ENCODE assay signal across 21 cellular contexts in genomic region chr6:89667872-89668556, GRCh38. TPM values are rescaled to one million over a fixed set of nuclear protein-coding genes. Genes with fewer than 3 reads are reported as not detected.
A peak's percentile ranks its signal among the peaks of the same experiment; 100 is the strongest.
DNase-seq lines count a peak whose midpoint lies in the region; ATAC-seq and TF ChIP-seq lines count a peak whose summit lies in the region.
"Had no signal": no experiment of that assay in that cellular context is flagged by ENCODE, and none has a peak within 500 bp of the region (broad histone marks: within the 10 kb centered on the region; RNA-seq: fewer than 3 reads in every experiment).

No MANE protein-coding gene starts in this region.

- H3K36me3 ChIP-seq in endodermal cell (ENCODE audit: control insufficient read depth, insufficient read depth, low read length) (peaks cover 93% of the 10 kb centered on the region), mesenchymal stem cell (ENCODE audit: control insufficient read depth in 1 of 2, insufficient read depth in 2 of 2, low read depth in 1 of 2, low read length in 2 of 2) (peaks cover 18 to 79% of the 10 kb centered on the region in 2 experiments)

- no peak overlapping the region for H3K4me3 Mint-ChIP-seq in endodermal cell
- H3K4me3 Mint-ChIP-seq: activated naive CD4-positive, alpha-beta T cell treated with anti-CD3 and anti-CD28 coated beads, Interleukin-2, amount 10 ng/mL, durations not matched to agents 7 days and 5 days; B cell; naive B cell had no signal

- H2BK12ac ChIP-seq in mesenchymal stem cell (ENCODE audit: low read length in 2 of 2), result no peak overlapping the region

- peaks cover 82% of the 10 kb centered on the region for H3K36me3 Mint-ChIP-seq in endodermal cell (ENCODE audit: low read depth)

- ATAC-seq in GM19455 (IDR thresholded peaks at IDR 0.05; ENCODE audit: unreplicated experiment), result no peak
- ATAC-seq: left lung; stimulated activated naive CD8-positive, alpha-beta T cell treated with anti-CD3 and anti-CD28 coated beads, Interleukin-15, Interleukin-2, amounts not matched to agents 100 U/mL and 50 U/mL, for 24 hours had no signal

- H4K91ac ChIP-seq in mesenchymal stem cell (ENCODE audit: low read length), result no peak overlapping the region

- TF ChIP-seq CTCF in endodermal cell (conservative IDR thresholded peaks at IDR 0.05), result no peak

- H2AFZ ChIP-seq in mesenchymal stem cell (ENCODE audit: low read depth, low read length), result no peak overlapping the region

- 31 to 72% methylated on average over 1 to 5 of the region's 5 CpGs for WGBS in endodermal cell (ENCODE audit: insufficient coverage in 1 of 2, insufficient read length in 1 of 2), 2 experiments
- WGBS in mesenchymal stem cell, result 77% methylated on average over 4 of the region's 5 CpGs

- no peak overlapping the region for H4K8ac ChIP-seq in mesenchymal stem cell (ENCODE audit: low read length)

- H2AK5ac ChIP-seq in mesenchymal stem cell (ENCODE audit: low read length, severe bottlenecking), result no peak overlapping the region

- no peak overlapping the region for H2BK5ac ChIP-seq in mesenchymal stem cell (ENCODE audit: low read depth, low read length, poor library complexity, severe bottlenecking)

- H3K9me3 ChIP-seq in endodermal cell (ENCODE audit: control insufficient read depth, low read length) (no peaks in the 10 kb centered on the region), mesenchymal stem cell (ENCODE audit: control insufficient read depth, low read length) (no peaks in the 10 kb centered on the region)
- H3K9me3 ChIP-seq: heart left ventricle, left lung had no signal

- H3K4ac ChIP-seq in mesenchymal stem cell (ENCODE audit: low read depth in 1 of 2, low read length in 2 of 2), result no peak overlapping the region

- H3K4me1 Mint-ChIP-seq in endodermal cell, result peaks cover 24% of the 10 kb centered on the region
- H3K4me1 Mint-ChIP-seq: activated naive CD4-positive, alpha-beta T cell treated with anti-CD3 and anti-CD28 coated beads, Interleukin-2, amount 10 ng/mL, durations not matched to agents 7 days and 5 days; B cell; naive B cell had no signal

- no peak overlapping the region for H3K4me2 ChIP-seq in mesenchymal stem cell (ENCODE audit: low read length, poor library complexity, severe bottlenecking)

- H3K27me3 ChIP-seq in endodermal cell (ENCODE audit: control insufficient read depth, insufficient read depth, low read length, poor library complexity, severe bottlenecking) (no peaks in the 10 kb centered on the region), mesenchymal stem cell (ENCODE audit: control insufficient read depth in 1 of 2, insufficient read depth in 1 of 2, low read length in 2 of 2) (no peaks in the 10 kb centered on the region)
- H3K27me3 ChIP-seq: cardiac muscle cell, heart left ventricle, left lung had no signal

- peaks cover 5% of the 10 kb centered on the region for H3K79me1 ChIP-seq in mesenchymal stem cell (replicated peaks; ENCODE audit: low read length, poor library complexity, severe bottlenecking)

- H3K14ac ChIP-seq in mesenchymal stem cell (ENCODE audit: low read length in 2 of 2), result no peak overlapping the region

- H3K4me1 ChIP-seq in endodermal cell (ENCODE audit: control insufficient read depth, insufficient read depth, low read length), result peaks cover 5% of the 10 kb centered on the region
- H3K4me1 ChIP-seq in mesenchymal stem cell (ENCODE audit: control insufficient read depth, insufficient read depth, low read depth, low read length), result peaks cover 4% of the 10 kb centered on the region

- H3K9ac ChIP-seq in endodermal cell (ENCODE audit: extremely low read depth, low read length, poor library complexity, severe bottlenecking) (no peak overlapping the region), mesenchymal stem cell (ENCODE audit: low read length) (no peak overlapping the region)

- H3K27ac ChIP-seq in endodermal cell (ENCODE audit: low read depth, low read length), result peak overlapping the region; percentile 9
- no peak overlapping the region for H3K27ac ChIP-seq in mesenchymal stem cell (ENCODE audit: low read length, poor library complexity, severe bottlenecking)
- no peak overlapping the region for H3K27ac ChIP-seq in caudate nucleus (ENCODE audit: low read depth, low read length)
- H3K27ac ChIP-seq: cardiac muscle cell, left lung, RWPE1 had no signal

- peak overlapping the region; percentile 32 for H3K27ac Mint-ChIP-seq in endodermal cell
- H3K27ac Mint-ChIP-seq: activated naive CD4-positive, alpha-beta T cell treated with anti-CD3 and anti-CD28 coated beads, Interleukin-2, amount 10 ng/mL, durations not matched to agents 7 days and 5 days; B cell had no signal

- H3K27me3 Mint-ChIP-seq in endodermal cell (ENCODE audit: insufficient read depth), result no peaks in the 10 kb centered on the region
- H3K27me3 Mint-ChIP-seq: activated naive CD4-positive, alpha-beta T cell treated with anti-CD3 and anti-CD28 coated beads, Interleukin-2, amount 10 ng/mL, durations not matched to agents 7 days and 5 days; B cell; naive B cell had no signal

- H2BK120ac ChIP-seq in mesenchymal stem cell (ENCODE audit: low read depth, low read length), result no peak overlapping the region

- DNase-seq in EH (ENCODE audit: low read depth) (peak; percentile 39), NCI-H69 (lab: John Stamatoyannopoulos, UW) (peak; percentile 33), endodermal cell (no peak), mesenchymal stem cell (peak; percentile 2), islet precursor cell (no peak), caudate nucleus (lab: John Stamatoyannopoulos, UW) (no peak), GM19240 (ENCODE audit: insufficient read length, low spot score) (no peak)
- DNase-seq: activated CD4-positive, CD25-positive, alpha-beta regulatory T cell treated with anti-CD3 and anti-CD28 coated beads, Interleukin-2, amount 50 U/mL, for 72 hours; activated CD8-positive, alpha-beta memory T cell treated with anti-CD3 and anti-CD28 coated beads, Interleukin-2, amount 50 U/mL, for 4 hours; activated naive CD4-positive, alpha-beta T cell treated with anti-CD3 and anti-CD28 coated beads, Interleukin-2, amount 10 ng/mL, durations not matched to agents 7 days and 5 days; heart left ventricle; left lung; naive B cell; NCI-H1436; NCI-H2227 treated with DMSO at 0.1 percent for 48 hours; stimulated activated naive CD8-positive, alpha-beta T cell treated with anti-CD3 and anti-CD28 coated beads, Interleukin-15, Interleukin-2, amounts not matched to agents 100 U/mL and 50 U/mL, for 24 hours; T-helper 2 cell had no signal

- H3K4me3 ChIP-seq in endodermal cell (ENCODE audit: low read length) (no peak overlapping the region), mesenchymal stem cell (ENCODE audit: insufficient read depth in 1 of 2, low read depth in 1 of 2, low read length in 2 of 2) (no peak overlapping the region)
- H3K4me3 ChIP-seq: cardiac muscle cell, heart left ventricle, left lung had no signal

- no peak overlapping the region for H3K23ac ChIP-seq in mesenchymal stem cell (ENCODE audit: low read length in 2 of 2)

- H2BK15ac ChIP-seq in mesenchymal stem cell (ENCODE audit: low read depth, poor library complexity, severe bottlenecking), result no peak overlapping the region

- H3K18ac ChIP-seq in mesenchymal stem cell (ENCODE audit: low read depth in 1 of 2, low read length in 2 of 2), result no peak overlapping the region

- no peaks in the 10 kb centered on the region for H3K9me3 Mint-ChIP-seq in endodermal cell
- H3K9me3 Mint-ChIP-seq: activated naive CD4-positive, alpha-beta T cell treated with anti-CD3 and anti-CD28 coated beads, Interleukin-2, amount 10 ng/mL, durations not matched to agents 7 days and 5 days; naive B cell had no signal

RNA-seq across cellular contexts. Expression of gene LYRM2, which starts 29.5 kb away (rescaled TPM):
- 10 to 100 TPM; 20.4 to 21.9 TPM for total RNA-seq in endodermal cell
- polyA plus RNA-seq in endodermal cell (2013, experiment 1 of 2), result 38.1 TPM
- polyA plus RNA-seq in endodermal cell (2013, experiment 2 of 2), result 39.9 TPM
- polyA plus RNA-seq in mesenchymal stem cell (2013, experiment 1 of 2), result 72.2 TPM
- polyA plus RNA-seq in mesenchymal stem cell (2013, experiment 2 of 2), result 75.8 TPM

Comparison
In these comparisons a context has a peak if more than half of its experiments do, and no peak if none do; other contexts are left out.
1. DNase-seq: peak in EH (single experiment), NCI-H69 (single experiment) and mesenchymal stem cell (single experiment); none in endodermal cell (single experiment), islet precursor cell (single experiment), caudate nucleus (0 of 61) and GM19240 (single experiment).